Comparison of ENCODE assay signal across 9 cellular contexts in the genomic region with DNA sequence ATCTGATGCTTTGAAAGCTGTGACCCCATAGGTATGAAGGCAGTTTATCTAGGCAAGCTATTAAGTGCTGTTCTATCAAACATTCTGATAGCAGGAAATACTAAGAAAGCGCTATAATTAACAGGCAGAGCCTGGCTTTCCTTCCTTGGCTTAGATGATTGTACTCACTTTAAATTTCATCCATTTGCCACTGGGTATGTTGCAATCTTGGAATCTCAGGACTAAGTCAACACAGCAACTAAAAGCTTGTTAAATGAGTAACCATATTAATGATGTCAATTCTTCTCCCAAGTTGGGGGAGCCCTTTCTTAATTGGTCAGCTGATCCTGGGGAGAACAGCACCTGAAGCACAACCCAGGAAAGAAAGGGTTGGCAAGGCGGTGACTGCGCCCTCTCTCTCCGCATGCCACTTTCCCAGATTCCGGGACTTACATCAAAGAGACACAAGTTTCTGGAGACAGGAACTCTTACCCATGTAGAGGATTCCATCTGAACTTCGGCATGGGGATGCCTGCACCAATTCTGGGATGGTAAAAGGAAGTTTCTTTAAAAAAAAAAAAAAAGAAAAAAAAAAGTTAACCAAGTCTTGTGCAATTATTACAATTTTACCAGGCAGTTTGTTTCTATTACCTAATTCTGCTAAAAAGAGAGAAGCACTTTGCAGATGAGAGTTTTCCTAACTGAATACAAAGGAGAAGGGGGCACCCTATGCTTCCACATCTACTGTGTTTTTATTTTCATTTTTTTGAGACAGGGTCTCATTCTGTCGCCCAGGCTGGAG. TPM values are rescaled to one million over a fixed set of nuclear protein-coding genes. Genes with fewer than 3 reads are reported as not detected.
DNase-seq lines count a peak whose midpoint lies in the region; ATAC-seq, FAIRE-seq and TF ChIP-seq lines count a peak whose summit lies in the region.
"Had no signal": no experiment of that assay in that cellular context is flagged by ENCODE, and none has a peak within 500 bp of the region (broad histone marks: within the 10 kb centered on the region; RNA-seq: fewer than 3 reads in every experiment).

No MANE protein-coding gene starts in this region.

- peak overlapping the region; percentile 92 for H3K4me2 ChIP-seq in MM.1S (ENCODE audit: low read depth, low read length)
- H3K4me2 ChIP-seq in smooth muscle cell = no peak overlapping the region
- H3K4me2 ChIP-seq: neural progenitor cell had no signal

- peak overlapping the region; percentile 100 for H3K27ac ChIP-seq in MM.1S (ENCODE audit: low read length)
- H3K27ac ChIP-seq in esophagus muscularis mucosa (replicated peaks in 1 of 4) = peak overlapping the region; percentile 26 to 72 (median 42)
- H3K27ac ChIP-seq in smooth muscle cell (ENCODE audit: low read depth) = peak overlapping the region; percentile 60
- H3K27ac ChIP-seq: neural progenitor cell had no signal

- FAIRE-seq in D721Med (lab: Jason Lieb, UNC) = no peak

- intact Hi-C loops in esophagus muscularis mucosa (cut with DNase I) = loop anchor here (5.0 kb wide), 1 partner anchor 42 kb away; no protein-coding TSS in a partner anchor

- H3F3A ChIP-seq in MM.1S (ENCODE audit: insufficient read depth, low read length) (peaks cover 76% of the 10 kb centered on the region), smooth muscle cell (ENCODE audit: low read depth) (peaks cover 5% of the 10 kb centered on the region)

- H3K27me3 ChIP-seq in MM.1S (replicated peaks; ENCODE audit: insufficient read depth, low read length) (no peaks in the 10 kb centered on the region), esophagus muscularis mucosa (no peaks in the 10 kb centered on the region), smooth muscle cell (ENCODE audit: low read depth) (no peaks in the 10 kb centered on the region)
- H3K27me3 ChIP-seq: neural progenitor cell had no signal

- DNase-seq in MM.1S = no peak
- no peak for DNase-seq in esophagus muscularis mucosa (ENCODE audit: extremely low spot score)
- no peak for DNase-seq in smooth muscle cell (lab: John Stamatoyannopoulos, UW; ENCODE audit: unreplicated experiment)
- no peak for DNase-seq in D721Med (ENCODE audit: insufficient read length, low spot score)
- no peak for DNase-seq in H4 (ENCODE audit: low spot score)

- peak; percentile 4 for ATAC-seq in GM19351 (IDR thresholded peaks at IDR 0.05; ENCODE audit: unreplicated experiment)
- no peak for ATAC-seq in HG03095 (IDR thresholded peaks at IDR 0.05; ENCODE audit: unreplicated experiment)
- ATAC-seq in HG02973 (IDR thresholded peaks at IDR 0.05; ENCODE audit: unreplicated experiment) = no peak

- H3K36me3 ChIP-seq in MM.1S (replicated peaks; ENCODE audit: insufficient read depth, low read length) = peaks cover 35% of the 10 kb centered on the region
- H3K36me3 ChIP-seq in esophagus muscularis mucosa = peaks cover 31 to 57% (median 39%) of the 10 kb centered on the region in 4 donors
- peaks cover 13% of the 10 kb centered on the region for H3K36me3 ChIP-seq in smooth muscle cell (ENCODE audit: low read depth)
- H3K36me3 ChIP-seq: neural progenitor cell had no signal

- TF ChIP-seq EP300 in esophagus muscularis mucosa (IDR thresholded peaks at IDR 0.05) = no peak

- TF ChIP-seq CTCF in MM.1S (IDR thresholded peaks at IDR 0.05; ENCODE audit: low read length) = no peak
- no peak for TF ChIP-seq CTCF in esophagus muscularis mucosa (IDR thresholded peaks at IDR 0.05)
- TF ChIP-seq CTCF in smooth muscle cell (IDR thresholded peaks at IDR 0.05; ENCODE audit: borderline replicate concordance, insufficient read depth, poor library complexity, severe bottlenecking) = no peak
- no peak for TF ChIP-seq CTCF in D721Med (IDR thresholded peaks at IDR 0.05; ENCODE audit: insufficient read depth, missing control alignments)

- H3K9me2 ChIP-seq in MM.1S (replicated peaks; ENCODE audit: insufficient read depth, low read length) = no peaks in the 10 kb centered on the region

- H3K9me3 ChIP-seq in MM.1S (replicated peaks; ENCODE audit: insufficient read depth, low read length) = no peaks in the 10 kb centered on the region
- H3K9me3 ChIP-seq in esophagus muscularis mucosa = peaks cover 0 to 7% (median 1%) of the 10 kb centered on the region in 4 donors
- H3K9me3 ChIP-seq in smooth muscle cell (replicated peaks; ENCODE audit: low read depth) = no peaks in the 10 kb centered on the region

- H3K9ac ChIP-seq in MM.1S (ENCODE audit: low read length) (peak overlapping the region; percentile 95), smooth muscle cell (ENCODE audit: low read depth) (peak overlapping the region; percentile 32)
- H3K9ac ChIP-seq: neural progenitor cell had no signal

- H4K20me1 ChIP-seq in MM.1S (ENCODE audit: insufficient read depth, low read length) (no peaks in the 10 kb centered on the region), smooth muscle cell (ENCODE audit: low read depth) (no peaks in the 10 kb centered on the region)

- WGBS in esophagus muscularis mucosa = 82% methylated on average over 7 of the region's 7 CpGs
- WGBS in smooth muscle cell (ENCODE audit: low lambda C conversion rate) = 86% methylated on average over 7 of the region's 7 CpGs

- no peak overlapping the region for H2AFZ ChIP-seq in MM.1S (ENCODE audit: low read length)
- H2AFZ ChIP-seq in smooth muscle cell (ENCODE audit: low read depth) = no peak overlapping the region
- H2AFZ ChIP-seq: neural progenitor cell had no signal

- H3K4me1 ChIP-seq in MM.1S (ENCODE audit: low read length) (peaks cover 62% of the 10 kb centered on the region), esophagus muscularis mucosa (peaks cover 3 to 16% (median 13%) of the 10 kb centered on the region in 4 donors), smooth muscle cell (ENCODE audit: low read depth) (no peaks in the 10 kb centered on the region)
- H3K4me1 ChIP-seq: neural progenitor cell had no signal

- H3K4me3 ChIP-seq in MM.1S (ENCODE audit: low read length) = no peak overlapping the region
- H3K4me3 ChIP-seq in esophagus muscularis mucosa = no peak overlapping the region
- H3K4me3 ChIP-seq in smooth muscle cell = no peak overlapping the region
- H3K4me3 ChIP-seq: neural progenitor cell had no signal

- TF ChIP-seq POLR2A in esophagus muscularis mucosa (IDR thresholded peaks at IDR 0.05; ENCODE audit: low read depth) = no peak

- H3K79me2 ChIP-seq in MM.1S (ENCODE audit: low read length) (peaks cover 64% of the 10 kb centered on the region), smooth muscle cell (ENCODE audit: low read depth) (no peaks in the 10 kb centered on the region)

RNA-seq across cellular contexts. Expression of gene ICAM2, which starts 54.5 kb away (rescaled TPM):
- total RNA-seq in esophagus muscularis mucosa (10 to 100 TPM; 22.4 to 75.1 (median 58.1) TPM), smooth muscle cell (1.6 TPM in 1 of 2 replicates, not detected in the other)
- 1.0 TPM in 1 of 2 replicates, not detected in the other for polyA plus RNA-seq in smooth muscle cell
- 0.14 TPM in 1 of 2 replicates, not detected in the other for total RNA-seq in H4 (2014; rRNA removed; shearing (Covaris generic))

RNA-seq across cellular contexts. Expression of gene ERN1, which starts 55.0 kb away (rescaled TPM):
- 10 to 100 TPM in 1 of 4 donors, 1 to 10 TPM in 3; 6.2 to 11.2 (median 9.3) TPM for total RNA-seq in esophagus muscularis mucosa
- total RNA-seq in smooth muscle cell = 8.6 and 10.2 TPM in 2 replicates
- 9.0 and 17.2 TPM in 2 replicates for polyA plus RNA-seq in smooth muscle cell
- 1.2 and 2.7 TPM in 2 replicates for total RNA-seq in H4 (2014; rRNA removed; shearing (Covaris generic))

Comparison
In these comparisons a context has a peak if more than half of its experiments do, and no peak if none do; other contexts are left out.
1. H3K27ac ChIP-seq: peak in every context shown above with its lines; median percentile 100 in MM.1S; 60 in smooth muscle cell; 42 in esophagus muscularis mucosa.